2 cellular contexts compared by ENCODE assay signal in the genomic region with DNA sequence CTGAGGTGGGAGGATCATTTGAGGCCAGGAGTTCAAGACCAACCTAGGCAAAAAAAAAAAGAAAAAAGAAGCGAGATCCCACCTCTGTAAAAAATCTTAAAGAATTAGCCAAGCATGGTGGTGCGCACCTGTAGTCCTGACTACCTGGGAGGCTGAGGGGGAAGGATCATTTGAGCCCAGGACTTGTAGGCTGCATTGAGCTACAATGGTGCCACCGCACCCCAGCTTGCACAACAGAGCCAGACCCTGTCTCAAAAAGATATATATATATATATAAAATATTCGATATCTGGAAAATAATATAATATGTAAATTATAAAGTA.
TF ChIP-seq lines count a peak whose summit lies in the region.

No MANE protein-coding gene starts in this region.

TF ChIP-seq in SK-N-SH, 30 proteins besides CTCF, POLR2A, EP300 and RAD21 (continued from another document):
- TF ChIP-seq, protein P1, sequence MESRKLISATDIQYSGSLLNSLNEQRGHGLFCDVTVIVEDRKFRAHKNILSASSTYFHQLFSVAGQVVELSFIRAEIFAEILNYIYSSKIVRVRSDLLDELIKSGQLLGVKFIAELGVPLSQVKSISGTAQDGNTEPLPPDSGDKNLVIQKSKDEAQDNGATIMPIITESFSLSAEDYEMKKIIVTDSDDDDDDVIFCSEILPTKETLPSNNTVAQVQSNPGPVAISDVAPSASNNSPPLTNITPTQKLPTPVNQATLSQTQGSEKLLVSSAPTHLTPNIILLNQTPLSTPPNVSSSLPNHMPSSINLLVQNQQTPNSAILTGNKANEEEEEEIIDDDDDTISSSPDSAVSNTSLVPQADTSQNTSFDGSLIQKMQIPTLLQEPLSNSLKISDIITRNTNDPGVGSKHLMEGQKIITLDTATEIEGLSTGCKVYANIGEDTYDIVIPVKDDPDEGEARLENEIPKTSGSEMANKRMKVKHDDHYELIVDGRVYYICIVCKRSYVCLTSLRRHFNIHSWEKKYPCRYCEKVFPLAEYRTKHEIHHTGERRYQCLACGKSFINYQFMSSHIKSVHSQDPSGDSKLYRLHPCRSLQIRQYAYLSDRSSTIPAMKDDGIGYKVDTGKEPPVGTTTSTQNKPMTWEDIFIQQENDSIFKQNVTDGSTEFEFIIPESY (IDR thresholded peaks at IDR 0.05; ENCODE audit: borderline replicate concordance, low read depth) = no peak
- TF ChIP-seq NFIC (IDR thresholded peaks at IDR 0.05; ENCODE audit: borderline replicate concordance) = no peak

TF ChIP-seq in SK-N-SH treated with all-trans-retinoic acid at 6 μM for 48 hours, 23 proteins besides CTCF, POLR2A, EP300 and RAD21 (continued from another document):
- TF ChIP-seq, protein P2, sequence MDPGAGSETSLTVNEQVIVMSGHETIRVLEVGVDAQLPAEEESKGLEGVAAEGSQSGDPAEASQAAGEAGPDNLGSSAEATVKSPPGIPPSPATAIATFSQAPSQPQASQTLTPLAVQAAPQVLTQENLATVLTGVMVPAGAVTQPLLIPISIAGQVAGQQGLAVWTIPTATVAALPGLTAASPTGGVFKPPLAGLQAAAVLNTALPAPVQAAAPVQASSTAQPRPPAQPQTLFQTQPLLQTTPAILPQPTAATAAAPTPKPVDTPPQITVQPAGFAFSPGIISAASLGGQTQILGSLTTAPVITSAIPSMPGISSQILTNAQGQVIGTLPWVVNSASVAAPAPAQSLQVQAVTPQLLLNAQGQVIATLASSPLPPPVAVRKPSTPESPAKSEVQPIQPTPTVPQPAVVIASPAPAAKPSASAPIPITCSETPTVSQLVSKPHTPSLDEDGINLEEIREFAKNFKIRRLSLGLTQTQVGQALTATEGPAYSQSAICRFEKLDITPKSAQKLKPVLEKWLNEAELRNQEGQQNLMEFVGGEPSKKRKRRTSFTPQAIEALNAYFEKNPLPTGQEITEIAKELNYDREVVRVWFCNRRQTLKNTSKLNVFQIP (CRISPR knock-in tag; IDR thresholded peaks at IDR 0.05; ENCODE audit: borderline replicate concordance, low read depth) = no peak
- TF ChIP-seq ZNF8 (CRISPR knock-in tag; IDR thresholded peaks at IDR 0.05) (no peak), GLIS3 (CRISPR knock-in tag; IDR thresholded peaks at IDR 0.05) (no peak), ISL1 (CRISPR knock-in tag; IDR thresholded peaks at IDR 0.05) (no peak), CSDC2 (CRISPR knock-in tag; IDR thresholded peaks at IDR 0.05) (no peak), ZC3H10 (CRISPR knock-in tag; IDR thresholded peaks at IDR 0.05) (no peak), RARB (CRISPR knock-in tag; IDR thresholded peaks at IDR 0.05) (no peak), ZFP3 (CRISPR knock-in tag; IDR thresholded peaks at IDR 0.05) (no peak), ZNF565 (CRISPR knock-in tag; conservative IDR thresholded peaks at IDR 0.05; ENCODE audit: low read depth) (no peak), CSRNP3 (CRISPR knock-in tag; IDR thresholded peaks at IDR 0.05) (no peak)
- TF ChIP-seq, protein P3, sequence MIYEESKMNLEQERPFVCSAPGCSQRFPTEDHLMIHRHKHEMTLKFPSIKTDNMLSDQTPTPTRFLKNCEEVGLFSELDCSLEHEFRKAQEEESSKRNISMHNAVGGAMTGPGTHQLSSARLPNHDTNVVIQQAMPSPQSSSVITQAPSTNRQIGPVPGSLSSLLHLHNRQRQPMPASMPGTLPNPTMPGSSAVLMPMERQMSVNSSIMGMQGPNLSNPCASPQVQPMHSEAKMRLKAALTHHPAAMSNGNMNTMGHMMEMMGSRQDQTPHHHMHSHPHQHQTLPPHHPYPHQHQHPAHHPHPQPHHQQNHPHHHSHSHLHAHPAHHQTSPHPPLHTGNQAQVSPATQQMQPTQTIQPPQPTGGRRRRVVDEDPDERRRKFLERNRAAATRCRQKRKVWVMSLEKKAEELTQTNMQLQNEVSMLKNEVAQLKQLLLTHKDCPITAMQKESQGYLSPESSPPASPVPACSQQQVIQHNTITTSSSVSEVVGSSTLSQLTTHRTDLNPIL (CRISPR knock-in tag; IDR thresholded peaks at IDR 0.05; ENCODE audit: low read depth) = no peak
- TF ChIP-seq, protein P4, sequence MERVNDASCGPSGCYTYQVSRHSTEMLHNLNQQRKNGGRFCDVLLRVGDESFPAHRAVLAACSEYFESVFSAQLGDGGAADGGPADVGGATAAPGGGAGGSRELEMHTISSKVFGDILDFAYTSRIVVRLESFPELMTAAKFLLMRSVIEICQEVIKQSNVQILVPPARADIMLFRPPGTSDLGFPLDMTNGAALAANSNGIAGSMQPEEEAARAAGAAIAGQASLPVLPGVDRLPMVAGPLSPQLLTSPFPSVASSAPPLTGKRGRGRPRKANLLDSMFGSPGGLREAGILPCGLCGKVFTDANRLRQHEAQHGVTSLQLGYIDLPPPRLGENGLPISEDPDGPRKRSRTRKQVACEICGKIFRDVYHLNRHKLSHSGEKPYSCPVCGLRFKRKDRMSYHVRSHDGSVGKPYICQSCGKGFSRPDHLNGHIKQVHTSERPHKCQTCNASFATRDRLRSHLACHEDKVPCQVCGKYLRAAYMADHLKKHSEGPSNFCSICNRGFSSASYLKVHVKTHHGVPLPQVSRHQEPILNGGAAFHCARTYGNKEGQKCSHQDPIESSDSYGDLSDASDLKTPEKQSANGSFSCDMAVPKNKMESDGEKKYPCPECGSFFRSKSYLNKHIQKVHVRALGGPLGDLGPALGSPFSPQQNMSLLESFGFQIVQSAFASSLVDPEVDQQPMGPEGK (CRISPR knock-in tag; IDR thresholded peaks at IDR 0.05; ENCODE audit: borderline replicate concordance) = no peak
